ENCODE assay signal across 8 cellular contexts in the genomic region with DNA sequence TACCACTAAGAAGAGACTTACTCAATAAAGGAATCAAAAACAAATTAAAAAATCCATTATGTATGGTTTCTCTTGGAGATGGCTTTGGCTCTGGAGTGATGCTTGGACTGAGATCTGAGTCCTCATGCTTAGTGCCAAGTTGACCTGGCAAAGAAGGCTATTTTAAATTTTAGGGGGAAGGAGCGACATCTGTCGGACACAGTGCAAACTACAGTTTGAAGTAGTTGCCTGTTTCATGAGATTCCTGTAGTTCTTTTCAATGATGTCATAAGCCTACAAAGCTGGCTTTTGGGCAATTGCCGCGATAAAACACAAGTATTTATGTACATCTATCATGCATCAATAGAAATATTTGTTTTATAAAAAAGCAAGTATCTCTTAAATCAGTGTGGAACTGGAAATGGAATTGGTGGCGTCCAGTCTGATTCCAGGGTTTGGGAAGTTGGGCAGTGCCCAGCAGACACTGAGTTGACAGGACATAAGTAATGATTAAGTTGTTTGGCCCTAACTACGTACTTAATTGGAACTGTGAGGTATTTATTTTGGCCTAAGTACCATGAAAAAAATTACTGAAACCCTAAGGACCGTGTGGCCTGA. TPM values are rescaled to one million over a fixed set of nuclear protein-coding genes. Genes with fewer than 3 reads are reported as not detected.
DNase-seq lines count a peak whose midpoint lies in the region; ATAC-seq lines count a peak whose summit lies in the region.

No MANE protein-coding gene starts in this region.

- DNase-seq in AG08396 (ENCODE audit: low spot score), result peak; percentile 82
- DNase-seq in NCI-H2107 (lab: John Stamatoyannopoulos, UW), result peak; percentile 30
- DNase-seq in activated CD4-positive, alpha-beta T cell treated with anti-CD3 and anti-CD28 coated beads for 1 hour, result peak; percentile 35
- peak; percentile 88 for DNase-seq in cerebellar cortex (ENCODE audit: low spot score)
- peak; percentile 62 for DNase-seq in left lobe of liver (ENCODE audit: low spot score)
- DNase-seq in stimulated activated CD4-positive, alpha-beta T cell treated with anti-CD3 and anti-CD28 coated beads, Interleukin-4, amount 100 ng/mL, for 24 hours, result peak; percentile 65

- ATAC-seq in GM19035 (IDR thresholded peaks at IDR 0.05; ENCODE audit: unreplicated experiment), result peak; percentile 54
- ATAC-seq in left lobe of liver, result peak; percentile 93
- ATAC-seq in GM18498 (IDR thresholded peaks at IDR 0.05; ENCODE audit: unreplicated experiment), result no peak

RNA-seq across cellular contexts. Expression of a gene that starts 50.0 kb away (rescaled TPM):
- total RNA-seq in left lobe of liver, result 13.6 TPM

Comparison
In these comparisons a context has a peak if more than half of its experiments do, and no peak if none do; other contexts are left out.
1. DNase-seq: peak in every context shown above with its lines; median percentile 88 in cerebellar cortex; 82 in AG08396; 65 in stimulated activated CD4-positive, alpha-beta T cell treated with anti-CD3 and anti-CD28 coated beads, Interleukin-4, amount 100 ng/mL, for 24 hours; 62 in left lobe of liver; 35 in activated CD4-positive, alpha-beta T cell treated with anti-CD3 and anti-CD28 coated beads for 1 hour; 30 in NCI-H2107.